Comparison of ENCODE assay signal across 1 cellular context in genomic region chr14:94378527-94379290, GRCh38.
TF ChIP-seq lines count a peak whose summit lies in the region.

No MANE protein-coding gene starts in this region.

TF ChIP-seq in HepG2, 621 proteins besides CTCF, POLR2A, EP300 and RAD21 (continued from another document):
- TF ChIP-seq CENPBD1 (CRISPR knock-in tag; IDR thresholded peaks at IDR 0.05; ENCODE audit: borderline replicate concordance, low read depth) = no peak
- TF ChIP-seq BORCS8-MEF2B (CRISPR knock-in tag; IDR thresholded peaks at IDR 0.05) = peak; percentile 9; the same call in 1 of the 2 replicates
- no peak for TF ChIP-seq FOSL2 (CRISPR knock-in tag; IDR thresholded peaks at IDR 0.05)
- TF ChIP-seq ATF7-NPFF (CRISPR knock-in tag; IDR thresholded peaks at IDR 0.05; ENCODE audit: low read depth) = 0 out of 2 replicates have a peak, but pooled peaks have one; percentile 24
- TF ChIP-seq PAXIP1 (CRISPR knock-in tag; conservative IDR thresholded peaks at IDR 0.05) = no peak
- peak; percentile 41 for TF ChIP-seq MED8 (CRISPR knock-in tag; IDR thresholded peaks at IDR 0.05; ENCODE audit: insufficient replicate concordance)
- TF ChIP-seq HIVEP1 (CRISPR knock-in tag; IDR thresholded peaks at IDR 0.05) = no peak
- no peak for TF ChIP-seq ZFP90 (CRISPR knock-in tag; IDR thresholded peaks at IDR 0.05; ENCODE audit: borderline replicate concordance)
- TF ChIP-seq NR2F1 (CRISPR knock-in tag; IDR thresholded peaks at IDR 0.05) = no peak
TF ChIP-seq in HepG2: peak in this region for 33.
